8 cellular contexts compared by ENCODE assay signal in genomic region chr5:149550608-149551226, GRCh38. TPM values are rescaled to one million over a fixed set of nuclear protein-coding genes. Genes with fewer than 3 reads are reported as not detected.
A peak's percentile ranks its signal among the peaks of the same experiment; 100 is the strongest.
DNase-seq lines count a peak whose midpoint lies in the region; ATAC-seq, FAIRE-seq and TF ChIP-seq lines count a peak whose summit lies in the region.

No MANE protein-coding gene starts in this region.

- peak overlapping the region; percentile 91 for H3K18ac ChIP-seq in mesendoderm (ENCODE audit: low read length)

- H3K79me1 ChIP-seq in mesendoderm (ENCODE audit: low read length), result no peaks in the 10 kb centered on the region

- H3K4me2 ChIP-seq in OCI-LY7 (ENCODE audit: low read length) (peak overlapping the region; percentile 88), mesendoderm (ENCODE audit: low read length) (peak overlapping the region; percentile 57)

- H3K36me3 Mint-ChIP-seq in CD8-positive, alpha-beta T cell, result peaks cover 50% of the 10 kb centered on the region

- DNase-seq in CD8-positive, alpha-beta T cell, result peak in 1 of 7 experiments; percentile 17
- DNase-seq in OCI-LY7 (ENCODE audit: low spot score) (peak; percentile 43), choroid plexus epithelial cell (ENCODE audit: low read depth) (peak; percentile 21), mesendoderm (no peak), upper lobe of left lung (peak in 1 of 2 donors; percentile 35), D721Med (ENCODE audit: insufficient read length, low spot score) (no peak), NCI-H2081 treated with DMSO at 0.1 percent for 48 hours (lab: John Stamatoyannopoulos, UW) (no peak)

- H3K27ac ChIP-seq in CD8-positive, alpha-beta T cell (ENCODE audit: low read depth, low read length), result peak overlapping the region; percentile 88
- H3K27ac ChIP-seq in OCI-LY7 (ENCODE audit: low read depth, low read length, poor library complexity, severe bottlenecking), result peak overlapping the region; percentile 83
- peak overlapping the region; percentile 99 for H3K27ac ChIP-seq in mesendoderm (ENCODE audit: low read depth, low read length)
- H3K27ac ChIP-seq in upper lobe of left lung, result peak overlapping the region; percentile 98 to 100 (median 98)

- peak overlapping the region; percentile 99 for H3K23ac ChIP-seq in mesendoderm (ENCODE audit: low read length)

- no peaks in the 10 kb centered on the region for H3K9me3 ChIP-seq in CD8-positive, alpha-beta T cell (ENCODE audit: low read length)
- H3K9me3 ChIP-seq in OCI-LY7 (ENCODE audit: low read length), result no peaks in the 10 kb centered on the region
- H3K9me3 ChIP-seq in upper lobe of left lung, result no peaks in the 10 kb centered on the region

- intact Hi-C loops in CD8-positive, alpha-beta T cell (cut with DNase I, micrococcal nuclease), result loop anchor here (1.0 to 10.0 kb wide), 10 partner anchors 13 to 1768 kb away; partner anchors contain the start of genes HMGXB3 (in 2 of the 2), TIGD6 (in 2 of the 2), FBXO38 (in 1 of the 2) and JAKMIP2 (in 1 of the 2)
- intact Hi-C loops in OCI-LY7 (cut with micrococcal nuclease; ENCODE audit: unreplicated experiment), result loop anchor here (1.0 to 5.0 kb wide), 4 partner anchors 68 to 718 kb away; partner anchors contain the start of genes GRPEL2, HMGXB3 and TIGD6

- no peak for TF ChIP-seq EP300 in upper lobe of left lung (IDR thresholded peaks at IDR 0.05)

- peak overlapping the region; percentile 95 for H2BK5ac ChIP-seq in mesendoderm (ENCODE audit: low read length)

- POLR2A ChIA-PET in CD8-positive, alpha-beta T cell (lab: Charles Lee), result interaction anchor here (1.0 to 3.1 kb wide), 13 partner anchors 10 to 206 kb away, joined by 3 to 17 read pairs (median 4); partner anchors contain the start of genes ARHGEF37, GRPEL2 and PCYOX1L
- POLR2A ChIA-PET in OCI-LY7 (lab: Charles Lee), result interaction anchor here (0.5 to 3.1 kb wide), 17 partner anchors 11 to 206 kb away, joined by 3 to 14 read pairs (median 5); partner anchors contain the start of genes GRPEL2 and PCYOX1L

- H3K27ac Mint-ChIP-seq in CD8-positive, alpha-beta T cell, result peak overlapping the region; percentile 95

- H3K4me3 Mint-ChIP-seq in CD8-positive, alpha-beta T cell, result peak overlapping the region; percentile 97

- no peak overlapping the region for H2BK15ac ChIP-seq in mesendoderm (replicated peaks; ENCODE audit: low read depth)

- no peak for TF ChIP-seq CTCF in CD8-positive, alpha-beta T cell (IDR thresholded peaks at IDR 0.05)
- TF ChIP-seq CTCF in OCI-LY7 (conservative IDR thresholded peaks at IDR 0.05; ENCODE audit: low read length), result no peak
- no peak for TF ChIP-seq CTCF in choroid plexus epithelial cell (conservative IDR thresholded peaks at IDR 0.05; ENCODE audit: low read depth, low read length)
- TF ChIP-seq CTCF in upper lobe of left lung (IDR thresholded peaks at IDR 0.05), result no peak
- TF ChIP-seq CTCF in D721Med (IDR thresholded peaks at IDR 0.05; ENCODE audit: insufficient read depth, missing control alignments), result no peak

- peak overlapping the region; percentile 94 for H3K4ac ChIP-seq in mesendoderm (ENCODE audit: low read depth, low read length)

- H3K9me3 Mint-ChIP-seq in CD8-positive, alpha-beta T cell, result no peaks in the 10 kb centered on the region

- FAIRE-seq in D721Med (lab: Jason Lieb, UNC), result no peak

- peak; percentile 7 for ATAC-seq in CD8-positive, alpha-beta T cell
- peak; percentile 1 for ATAC-seq in GM21529 (IDR thresholded peaks at IDR 0.05; ENCODE audit: unreplicated experiment)
- peak; percentile 9 to 31 for ATAC-seq in upper lobe of left lung (ENCODE audit: low FRiP score in 2 of 2)

- H4K20me1 ChIP-seq in OCI-LY7 (ENCODE audit: insufficient read depth, low read length), result peaks cover 16% of the 10 kb centered on the region; the same call in 1 of the 2 replicates

- H4K8ac ChIP-seq in mesendoderm (ENCODE audit: low read depth, low read length), result peak overlapping the region; percentile 77

- H3K4me3 ChIP-seq in CD8-positive, alpha-beta T cell (ENCODE audit: low read depth, low read length), result peak overlapping the region; percentile 94
- H3K4me3 ChIP-seq in OCI-LY7 (ENCODE audit: low read depth, low read length, poor library complexity, severe bottlenecking), result peak overlapping the region; percentile 98
- peak overlapping the region; percentile 98 for H3K4me3 ChIP-seq in choroid plexus epithelial cell (ENCODE audit: low read depth, low read length)
- H3K4me3 ChIP-seq in mesendoderm (ENCODE audit: low read length), result peak overlapping the region; percentile 100
- H3K4me3 ChIP-seq in upper lobe of left lung, result peak overlapping the region; percentile 67 to 89 (median 74)

- TF ChIP-seq POLR2A in upper lobe of left lung (IDR thresholded peaks at IDR 0.05), result no peak

- no peak overlapping the region for H4K5ac ChIP-seq in mesendoderm (ENCODE audit: low read length)

- H2AFZ ChIP-seq in OCI-LY7 (ENCODE audit: low read length), result no peak overlapping the region; the same call in 1 of the 2 replicates

- H2BK120ac ChIP-seq in mesendoderm (ENCODE audit: low read depth, low read length), result no peak overlapping the region

- CTCF ChIA-PET in CD8-positive, alpha-beta T cell (lab: Charles Lee), result interaction anchor here (1.0 to 2.8 kb wide), 8 partner anchors 14 to 255 kb away, joined by 3 to 12 read pairs (median 4); no protein-coding TSS in a partner anchor
- CTCF ChIA-PET in OCI-LY7 (lab: Charles Lee; ENCODE audit: unreplicated experiment), result interaction anchor here (0.5 to 0.6 kb wide), 2 partner anchors 29 to 105 kb away, joined by 3 read pairs; no protein-coding TSS in a partner anchor

- BruUV-seq in OCI-LY7 (replicated peaks; lab: Mats Ljungman, UMichigan), result no TSS peak

- peaks cover 64% of the 10 kb centered on the region for H3K79me2 ChIP-seq in OCI-LY7 (ENCODE audit: insufficient read depth, low read depth, low read length)
- peaks cover 52% of the 10 kb centered on the region for H3K79me2 ChIP-seq in mesendoderm (ENCODE audit: control insufficient read depth, insufficient read depth, low read length)

- H3K27me3 Mint-ChIP-seq in CD8-positive, alpha-beta T cell (ENCODE audit: low read depth), result no peaks in the 10 kb centered on the region

- peak overlapping the region; percentile 97 for H3K56ac ChIP-seq in mesendoderm (ENCODE audit: low read length)

- H2AK5ac ChIP-seq in mesendoderm (ENCODE audit: low read length), result peak overlapping the region; percentile 52

- peaks cover 35% of the 10 kb centered on the region for H3K4me1 Mint-ChIP-seq in CD8-positive, alpha-beta T cell (ENCODE audit: low read depth)

- H3K9me2 ChIP-seq in OCI-LY7 (ENCODE audit: insufficient read depth, low read length), result no peaks in the 10 kb centered on the region

- no peaks in the 10 kb centered on the region for H3K27me3 ChIP-seq in CD8-positive, alpha-beta T cell (ENCODE audit: insufficient read depth, low read length)
- no peaks in the 10 kb centered on the region for H3K27me3 ChIP-seq in mesendoderm (ENCODE audit: insufficient read depth, low read length, poor library complexity)
- H3K27me3 ChIP-seq in upper lobe of left lung, result no peaks in the 10 kb centered on the region

- H3K4me1 ChIP-seq in CD8-positive, alpha-beta T cell (ENCODE audit: insufficient read depth, low read length), result peaks cover 27% of the 10 kb centered on the region
- H3K4me1 ChIP-seq in OCI-LY7 (ENCODE audit: insufficient read depth, low read length, poor library complexity, severe bottlenecking) (peaks cover 32% of the 10 kb centered on the region), mesendoderm (ENCODE audit: control insufficient read depth, low read depth, low read length) (peaks cover 2% of the 10 kb centered on the region), upper lobe of left lung (peaks cover 32 to 42% (median 42%) of the 10 kb centered on the region in 4 donors)

- peaks cover 10% of the 10 kb centered on the region for H3K36me3 ChIP-seq in CD8-positive, alpha-beta T cell (ENCODE audit: insufficient read depth, low read length)
- H3K36me3 ChIP-seq in OCI-LY7 (ENCODE audit: insufficient read depth, low read length), result peaks cover 53% of the 10 kb centered on the region
- H3K36me3 ChIP-seq in mesendoderm (ENCODE audit: control insufficient read depth, insufficient read depth, low read length), result no peaks in the 10 kb centered on the region
- H3K36me3 ChIP-seq in upper lobe of left lung, result peaks cover 0 to 39% (median 6%) of the 10 kb centered on the region in 4 donors

- peak overlapping the region; percentile 100 for H3K9ac ChIP-seq in mesendoderm (ENCODE audit: low read length)

- WGBS in mesendoderm (ENCODE audit: extremely low coverage, insufficient coverage, low lambda C conversion rate), result no CpG with 5 or more reads among the region's 39 CpGs
- 0% methylated on average over 17 to 27 of the region's 39 CpGs for WGBS in upper lobe of left lung, 2 donors

RNA-seq across cellular contexts. Expression of gene CSNK1A1, which starts 0.5 kb away (rescaled TPM):
- 100 to 1,000 TPM; 213 to 221 TPM for total RNA-seq in CD8-positive, alpha-beta T cell
- total RNA-seq in OCI-LY7 (2014; rRNA removed; shearing (Covaris generic)), result 161 and 176 TPM in 2 replicates
- total RNA-seq in OCI-LY7 (2022) (187 and 189 TPM in 2 replicates), upper lobe of left lung (100 to 1,000 TPM; 153 to 215 (median 202) TPM)
- 145 TPM for polyA plus RNA-seq in mesendoderm (2013, experiment 1 of 2)
- 145 TPM for polyA plus RNA-seq in mesendoderm (2013, experiment 2 of 2)

RNA-seq across cellular contexts. Expression of gene ARHGEF37, which starts 30.6 kb away (rescaled TPM):
- not detected for total RNA-seq in CD8-positive, alpha-beta T cell
- total RNA-seq in OCI-LY7 (2014; rRNA removed; shearing (Covaris generic)), result not detected in 2 replicates
- total RNA-seq in OCI-LY7 (2022) (1.4 and 1.7 TPM in 2 replicates), upper lobe of left lung (10 to 100 TPM in 3 of 6 donors, 1 to 10 TPM in 3; 4.3 to 13.6 (median 10.0) TPM)
- polyA plus RNA-seq in mesendoderm (2013, experiment 1 of 2), result 0.13 TPM
- polyA plus RNA-seq in mesendoderm (2013, experiment 2 of 2), result 0.07 TPM

Comparison
In these comparisons a context has a peak if more than half of its experiments do, and no peak if none do; other contexts are left out.
1. DNase-seq: peak in OCI-LY7 (single experiment) and choroid plexus epithelial cell (single experiment); none in mesendoderm (single experiment), D721Med (single experiment) and NCI-H2081 treated with DMSO at 0.1 percent for 48 hours (single experiment).
2. Peak in every context shown above with its lines, with median percentiles within 50 percentile points of each other: ATAC-seq, H3K27ac ChIP-seq and H3K4me3 ChIP-seq.